29 cellular contexts compared by ENCODE assay signal in genomic region chr2:235893129-235893698, GRCh38.
"Had no signal": no experiment of that assay in that cellular context is flagged by ENCODE, and none has a peak within 500 bp of the region (broad histone marks: within the 10 kb centered on the region; RNA-seq: fewer than 3 reads in every experiment).

No MANE protein-coding gene starts in this region.

- H2AFZ ChIP-seq: parathyroid adenoma had no signal

- H3K36me3 ChIP-seq: adrenal gland, right atrium auricular region, thoracic aorta had no signal

- H3K9ac ChIP-seq: parathyroid adenoma had no signal

- H3K9me3 Mint-ChIP-seq: activated CD4-positive, alpha-beta memory T cell treated with anti-CD3 and anti-CD28 coated beads for 36 hours; activated CD4-positive, alpha-beta T cell treated with anti-CD3 and anti-CD28 coated beads, Interleukin-2, amount 10 ng/mL, durations not matched to agents 24 days and 14 days; activated naive CD4-positive, alpha-beta T cell treated with anti-CD3 and anti-CD28 coated beads for 36 hours; activated naive CD8-positive, alpha-beta T cell treated with anti-CD3 and anti-CD28 coated beads for 36 hours; activated T-helper 1 cell treated with anti-CD3 and anti-CD28 coated beads, Interleukin-12 subunit alpha, Interleukin-12 subunit beta, Interleukin-2, Interleukin-4 antibody, amounts not matched to agents 30 ng/mL and 10 ng/mL and 1 ng/mL, durations not matched to agents 14 hours and 24 hours and 36 hours had no signal

- DNase-seq: activated CD4-positive, alpha-beta memory T cell treated with anti-CD3 and anti-CD28 coated beads for 36 hours; activated CD4-positive, alpha-beta T cell treated with anti-CD3 and anti-CD28 coated beads, Interleukin-2, amount 10 ng/mL, durations not matched to agents 24 days and 14 days; activated CD4-positive, CD25-positive, alpha-beta regulatory T cell treated with anti-CD3 and anti-CD28 coated beads, Interleukin-2, amount 50 U/mL, for 72 hours; activated CD8-positive, alpha-beta memory T cell treated with anti-CD3 and anti-CD28 coated beads, Interleukin-2, amount 50 U/mL, for 4 hours; activated effector memory CD4-positive, alpha-beta T cell treated with anti-CD3 and anti-CD28 coated beads, Interleukin-2, amount 50 U/mL, for 16 hours; activated naive CD4-positive, alpha-beta T cell treated with anti-CD3 and anti-CD28 coated beads for 36 hours; activated naive CD8-positive, alpha-beta T cell treated with anti-CD3 and anti-CD28 coated beads for 36 hours; activated T-cell treated with anti-CD3 and anti-CD28 coated beads, Interleukin-2, amount 50 U/mL, for 1 hour; adrenal gland; aorta; body of pancreas; effector memory CD4-positive, alpha-beta T cell; head of caudate nucleus; hippocampal formation; kidney; midbrain; nucleus accumbens; stimulated activated CD4-positive, alpha-beta T cell treated with anti-CD3 and anti-CD28 coated beads, Interleukin-15, amount 100 ng/mL, for 24 hours; stimulated activated CD4-positive, alpha-beta T cell treated with anti-CD3 and anti-CD28 coated beads, Interleukin-2, amount 100 ng/mL, for 24 hours; stimulated activated naive CD4-positive, alpha-beta T cell; T-helper 2 cell had no signal

- H3K4me3 Mint-ChIP-seq: activated CD4-positive, alpha-beta memory T cell treated with anti-CD3 and anti-CD28 coated beads for 36 hours; activated CD4-positive, alpha-beta T cell treated with anti-CD3 and anti-CD28 coated beads, Interleukin-2, amount 10 ng/mL, durations not matched to agents 24 days and 14 days; activated naive CD4-positive, alpha-beta T cell treated with anti-CD3 and anti-CD28 coated beads for 36 hours; activated naive CD8-positive, alpha-beta T cell treated with anti-CD3 and anti-CD28 coated beads for 36 hours; activated T-helper 1 cell treated with anti-CD3 and anti-CD28 coated beads, Interleukin-12 subunit alpha, Interleukin-12 subunit beta, Interleukin-2, Interleukin-4 antibody, amounts not matched to agents 30 ng/mL and 10 ng/mL and 1 ng/mL, durations not matched to agents 14 hours and 24 hours and 36 hours; nephron had no signal

- H3K27ac ChIP-seq: adrenal gland, body of pancreas, gastroesophageal sphincter, parathyroid adenoma, right atrium auricular region, thoracic aorta had no signal

- H3K4me1 Mint-ChIP-seq: activated CD4-positive, alpha-beta T cell treated with anti-CD3 and anti-CD28 coated beads, Interleukin-2, amount 10 ng/mL, durations not matched to agents 24 days and 14 days; activated naive CD8-positive, alpha-beta T cell treated with anti-CD3 and anti-CD28 coated beads for 36 hours; nephron had no signal

- H3K27ac Mint-ChIP-seq: activated CD4-positive, alpha-beta memory T cell treated with anti-CD3 and anti-CD28 coated beads for 36 hours; activated CD4-positive, alpha-beta T cell treated with anti-CD3 and anti-CD28 coated beads, Interleukin-2, amount 10 ng/mL, durations not matched to agents 24 days and 14 days; activated naive CD4-positive, alpha-beta T cell treated with anti-CD3 and anti-CD28 coated beads for 36 hours; activated naive CD8-positive, alpha-beta T cell treated with anti-CD3 and anti-CD28 coated beads for 36 hours; activated T-helper 1 cell treated with anti-CD3 and anti-CD28 coated beads, Interleukin-12 subunit alpha, Interleukin-12 subunit beta, Interleukin-2, Interleukin-4 antibody, amounts not matched to agents 30 ng/mL and 10 ng/mL and 1 ng/mL, durations not matched to agents 14 hours and 24 hours and 36 hours; nephron had no signal

- H3K27me3 ChIP-seq: adrenal gland, body of pancreas, gastroesophageal sphincter, right atrium auricular region had no signal

- H3K9me3 ChIP-seq: adrenal gland, body of pancreas, gastroesophageal sphincter, right atrium auricular region, thoracic aorta had no signal

- H3K4me1 ChIP-seq: adrenal gland, body of pancreas, gastroesophageal sphincter, parathyroid adenoma, right atrium auricular region had no signal

- H3K27me3 Mint-ChIP-seq: activated CD4-positive, alpha-beta T cell treated with anti-CD3 and anti-CD28 coated beads, Interleukin-2, amount 10 ng/mL, durations not matched to agents 24 days and 14 days; activated naive CD8-positive, alpha-beta T cell treated with anti-CD3 and anti-CD28 coated beads for 36 hours had no signal

- H3K79me2 ChIP-seq: parathyroid adenoma had no signal

- ATAC-seq: body of pancreas, gastroesophageal sphincter had no signal

- H3K36me3 Mint-ChIP-seq: activated CD4-positive, alpha-beta memory T cell treated with anti-CD3 and anti-CD28 coated beads for 36 hours; activated naive CD8-positive, alpha-beta T cell treated with anti-CD3 and anti-CD28 coated beads for 36 hours had no signal

- FAIRE-seq: colon, endothelial cell of umbilical vein, kidney had no signal

- H3K4me3 ChIP-seq: adrenal gland, body of pancreas, gastroesophageal sphincter, right atrium auricular region, thoracic aorta had no signal
